In the genomic region with DNA sequence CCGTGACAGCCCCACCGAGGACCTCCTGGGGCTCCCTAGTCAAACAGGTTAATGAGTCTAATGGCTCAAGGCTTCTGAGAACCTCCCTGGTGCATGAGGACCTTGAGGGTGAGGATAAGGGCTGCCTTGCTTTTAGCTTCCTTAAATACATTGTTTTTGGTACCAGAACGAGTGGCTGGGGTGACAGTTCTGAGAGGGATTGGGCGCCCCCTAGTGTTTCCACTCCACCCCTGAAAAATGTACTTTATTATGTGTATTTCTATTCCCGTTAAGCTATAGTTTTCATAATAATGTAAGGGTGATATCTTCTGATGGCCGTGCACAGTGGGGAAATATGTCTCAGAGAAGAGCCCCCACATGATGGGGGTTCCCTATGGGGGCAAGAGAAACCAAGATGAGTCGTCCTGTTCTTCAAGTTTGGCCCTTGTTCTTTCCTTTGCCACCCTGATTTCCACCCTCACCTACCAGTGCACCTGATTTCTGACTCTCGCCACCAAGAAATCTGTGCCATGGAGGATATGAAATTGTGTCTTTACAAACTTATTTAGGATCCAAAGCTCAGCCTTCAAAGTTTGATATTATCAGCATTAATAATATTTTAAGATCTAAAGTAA, we compare ENCODE assay signal across 8 cellular contexts.
DNase-seq lines count a peak whose midpoint lies in the region; ATAC-seq and TF ChIP-seq lines count a peak whose summit lies in the region.

No MANE protein-coding gene starts in this region.

- no peak overlapping the region for H3K27ac Mint-ChIP-seq in T-helper 2 cell treated with Interferon-gamma antibody and Interleukin-4, amounts not matched to agents 5 μg/mL and 100 μg/mL, for 36 hours

- no peak overlapping the region for H3K4me3 Mint-ChIP-seq in T-helper 2 cell treated with Interferon-gamma antibody and Interleukin-4, amounts not matched to agents 5 μg/mL and 100 μg/mL, for 36 hours

- no peaks in the 10 kb centered on the region for H3K36me3 ChIP-seq in GM06990 (ENCODE audit: control insufficient read depth, insufficient read depth, low read length)

- peaks cover 1% of the 10 kb centered on the region for H3K36me3 Mint-ChIP-seq in T-helper 2 cell treated with Interferon-gamma antibody and Interleukin-4, amounts not matched to agents 5 μg/mL and 100 μg/mL, for 36 hours (ENCODE audit: low read depth)

- peak; percentile 39 for DNase-seq in GM06990 (ENCODE audit: extremely low read depth, insufficient read length)
- peak; percentile 31 for DNase-seq in NCI-H1105 (lab: John Stamatoyannopoulos, UW)
- peak; percentile 54 for DNase-seq in T-helper 2 cell treated with Interferon-gamma antibody and Interleukin-4, amounts not matched to agents 5 μg/mL and 100 μg/mL, for 36 hours (ENCODE audit: low spot score)
- DNase-seq in amygdala (lab: John Stamatoyannopoulos, UW) = peak in 30 of 56 donors; percentile 1 to 80 (median 20)
- peak; percentile 3 to 28 for DNase-seq in hippocampal formation (lab: John Stamatoyannopoulos, UW)
- DNase-seq in stimulated activated CD4-positive, alpha-beta T cell treated with anti-CD3 and anti-CD28 coated beads, Interleukin-12 subunit alpha, Interleukin-12 subunit beta, amount 100 ng/mL, for 4 hours = peak; percentile 69

- H3K9me3 Mint-ChIP-seq in T-helper 2 cell treated with Interferon-gamma antibody and Interleukin-4, amounts not matched to agents 5 μg/mL and 100 μg/mL, for 36 hours = no peaks in the 10 kb centered on the region

- no peaks in the 10 kb centered on the region for H3K27me3 Mint-ChIP-seq in T-helper 2 cell treated with Interferon-gamma antibody and Interleukin-4, amounts not matched to agents 5 μg/mL and 100 μg/mL, for 36 hours (ENCODE audit: low read depth)

- H3K4me3 ChIP-seq in GM06990 (replicated peaks; ENCODE audit: low read depth, low read length) = no peak overlapping the region

- H3K4me1 Mint-ChIP-seq in T-helper 2 cell treated with Interferon-gamma antibody and Interleukin-4, amounts not matched to agents 5 μg/mL and 100 μg/mL, for 36 hours (ENCODE audit: low read depth) = no peaks in the 10 kb centered on the region

- ATAC-seq in HG03135 (IDR thresholded peaks at IDR 0.05; ENCODE audit: unreplicated experiment) (no peak), GM21528 (IDR thresholded peaks at IDR 0.05; ENCODE audit: low FRiP score, unreplicated experiment) (no peak)

- peak; percentile 73 for TF ChIP-seq CTCF in GM06990 (IDR thresholded peaks at IDR 0.05; ENCODE audit: insufficient read depth, low read length, poor library complexity, severe bottlenecking)

- H3K27me3 ChIP-seq in GM06990 (replicated peaks; ENCODE audit: control insufficient read depth, insufficient read depth, low read length) = no peaks in the 10 kb centered on the region

Comparison
In these comparisons a context has a peak if more than half of its experiments do, and no peak if none do; other contexts are left out.
1. DNase-seq: peak in every context shown above with its lines; median percentile 69 in stimulated activated CD4-positive, alpha-beta T cell treated with anti-CD3 and anti-CD28 coated beads, Interleukin-12 subunit alpha, Interleukin-12 subunit beta, amount 100 ng/mL, for 4 hours; 54 in T-helper 2 cell treated with Interferon-gamma antibody and Interleukin-4, amounts not matched to agents 5 μg/mL and 100 μg/mL, for 36 hours; 39 in GM06990; 31 in NCI-H1105; 20 in amygdala; 16 in hippocampal formation.